Comparison of ENCODE assay signal across 25 cellular contexts in the genomic region with DNA sequence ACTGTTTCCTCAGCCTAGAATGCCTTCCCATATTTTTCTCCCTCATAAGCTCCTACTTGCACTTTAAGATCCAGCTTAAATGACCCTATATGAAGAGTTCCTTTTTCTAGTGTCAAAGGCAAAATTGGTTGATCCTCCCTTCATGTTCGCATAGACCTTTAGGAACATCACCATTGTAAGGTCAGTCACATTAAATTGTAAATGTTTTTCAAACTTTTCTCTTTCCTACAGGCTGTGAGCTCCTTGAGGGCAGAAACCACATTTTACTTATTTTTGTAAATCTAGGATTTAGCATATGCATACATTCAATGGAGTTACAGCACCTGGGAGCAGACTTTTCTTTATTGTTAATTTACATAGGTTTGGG. TPM values are rescaled to one million over a fixed set of nuclear protein-coding genes. Genes with fewer than 3 reads are reported as not detected.
"Had no signal": no experiment of that assay in that cellular context is flagged by ENCODE, and none has a peak within 500 bp of the region (broad histone marks: within the 10 kb centered on the region; RNA-seq: fewer than 3 reads in every experiment).

No MANE protein-coding gene starts in this region.

- ATAC-seq: esophagus mucosa; naive thymus-derived CD4-positive, alpha-beta T cell; stimulated activated effector memory CD8-positive, alpha-beta T cell treated with anti-CD3 and anti-CD28 coated beads, Interleukin-12 subunit alpha, Interleukin-12 subunit beta, amount 100 ng/mL, for 72 hours; stimulated activated naive CD8-positive, alpha-beta T cell treated with anti-CD3 and anti-CD28 coated beads, Interleukin-15, Interleukin-2, amounts not matched to agents 100 U/mL and 50 U/mL, for 24 hours had no signal

- H3K9me3 ChIP-seq: suprapubic skin, thyroid gland had no signal

- H3K4me1 ChIP-seq: suprapubic skin, thyroid gland, upper lobe of left lung, uterus had no signal

- DNase-seq: effector CD8-positive, alpha-beta T cell; immature natural killer cell; naive thymus-derived CD4-positive, alpha-beta T cell; nephron progenitor cell; stimulated activated CD4-positive, alpha-beta T cell treated with anti-CD3 and anti-CD28 coated beads, Interleukin-4, amount 100 ng/mL, for 1 hour; stimulated activated CD8-positive, alpha-beta memory T cell treated with anti-CD3 and anti-CD28 coated beads, Interleukin-4, amount 100 ng/mL, for 48 hours; stimulated activated naive CD8-positive, alpha-beta T cell treated with anti-CD3 and anti-CD28 coated beads, Interleukin-15, Interleukin-2, amounts not matched to agents 100 U/mL and 50 U/mL, for 24 hours; thyroid gland; upper lobe of left lung; uterus had no signal

- H3K36me3 ChIP-seq: suprapubic skin, thyroid gland, upper lobe of left lung, uterus had no signal

- H3K4me3 ChIP-seq: coronary artery, suprapubic skin, thyroid gland, upper lobe of left lung, uterus had no signal

- H3K27ac ChIP-seq: coronary artery, suprapubic skin, thyroid gland, upper lobe of left lung, uterus had no signal

- H3K27me3 ChIP-seq: suprapubic skin, thyroid gland, upper lobe of left lung, uterus had no signal

RNA-seq across cellular contexts. Expression of a gene that starts 0.8 kb away (rescaled TPM):
- total RNA-seq: chondrocyte; dermis microvascular lymphatic vessel endothelial cell; esophagus mucosa; fibroblast of lung; frontal cortex; lung microvascular endothelial cell; mesenteric fat pad; mononuclear cell; naive thymus-derived CD4-positive, alpha-beta T cell; omental fat pad; pulmonary artery endothelial cell; suprapubic skin; thyroid gland; upper lobe of left lung; uterus had no signal
- polyA plus RNA-seq: fibroblast of lung; immature natural killer cell; keratinocyte; liver; naive thymus-derived CD4-positive, alpha-beta T cell had no signal
